13 cellular contexts compared by ENCODE assay signal in genomic region chr7:39838326-39838725, GRCh38.
DNase-seq lines count a peak whose midpoint lies in the region; ATAC-seq and TF ChIP-seq lines count a peak whose summit lies in the region.
"Had no signal": no experiment of that assay in that cellular context is flagged by ENCODE, and none has a peak within 500 bp of the region (broad histone marks: within the 10 kb centered on the region; RNA-seq: fewer than 3 reads in every experiment).

No MANE protein-coding gene starts in this region.

- no peak overlapping the region for H3K14ac ChIP-seq in IMR-90 (replicated peaks; ENCODE audit: low read depth, low read length)

- no peaks in the 10 kb centered on the region for H3K9me1 ChIP-seq in IMR-90 (ENCODE audit: insufficient read depth, low read length)

- H3K9me3 ChIP-seq in IMR-90 (ENCODE audit: control insufficient read depth, insufficient read depth, low read length), result no peaks in the 10 kb centered on the region
- H3K9me3 ChIP-seq: Peyer's patch had no signal

- DNase-seq in IMR-90 (peak; percentile 9), NCI-H2171 (lab: John Stamatoyannopoulos, UW) (peak; percentile 5), WTC11 (ENCODE audit: low spot score) (no peak), myocyte (ENCODE audit: low read depth) (peak; percentile 17), AG08395 (ENCODE audit: low spot score) (no peak), hippocampal formation (lab: John Stamatoyannopoulos, UW) (no peak)
- DNase-seq in activated T-cell treated with anti-CD3 and anti-CD28 coated beads, Interleukin-2, amount 50 U/mL, for 1 hour, result no peak
- DNase-seq: activated CD8-positive, alpha-beta memory T cell treated with anti-CD3 and anti-CD28 coated beads, Interleukin-2, amount 10 ng/mL, durations not matched to agents 7 days and 5 days; cortex of kidney; retina had no signal

- no peaks in the 10 kb centered on the region for H4K20me1 ChIP-seq in IMR-90 (ENCODE audit: insufficient read depth, low read length)

- POLR2A ChIA-PET in IMR-90 (lab: Charles Lee; ENCODE audit: unreplicated experiment), result no interaction called here
- POLR2A ChIA-PET in WTC11 (lab: Charles Lee), result no interaction called here

- no peak overlapping the region for H2BK15ac ChIP-seq in IMR-90 (ENCODE audit: low read depth, low read length)

- no peak overlapping the region for H2BK20ac ChIP-seq in IMR-90 (ENCODE audit: low read depth, low read length)

- H3K4me3 ChIP-seq in IMR-90 (ENCODE audit: insufficient read depth, low read depth, low read length), result no peak overlapping the region
- H3K4me3 ChIP-seq: Peyer's patch had no signal

- H2AK5ac ChIP-seq in IMR-90 (ENCODE audit: low read depth, low read length), result no peak overlapping the region

- no peak for TF ChIP-seq RAD21 in IMR-90 (IDR thresholded peaks at IDR 0.05; ENCODE audit: low read length)

- no peak overlapping the region for H4K8ac ChIP-seq in IMR-90 (ENCODE audit: low read depth in 2 of 2, low read length in 2 of 2)

- H3K9ac ChIP-seq in IMR-90 (ENCODE audit: low read depth, low read length), result no peak overlapping the region

- peaks cover 38% of the 10 kb centered on the region for H3K27me3 Mint-ChIP-seq in WTC11 (ENCODE audit: low read depth)

- H4K91ac ChIP-seq in IMR-90 (ENCODE audit: insufficient read depth, low read depth, low read length), result no peak overlapping the region

- H3K4me1 Mint-ChIP-seq in WTC11, result peaks cover 5% of the 10 kb centered on the region

- no peak overlapping the region for H2BK120ac ChIP-seq in IMR-90 (ENCODE audit: low read depth, low read length)

- H3K27ac Mint-ChIP-seq in WTC11, result no peak overlapping the region
- H3K27ac Mint-ChIP-seq: activated CD8-positive, alpha-beta memory T cell treated with anti-CD3 and anti-CD28 coated beads, Interleukin-2, amount 10 ng/mL, durations not matched to agents 7 days and 5 days; stimulated activated naive CD8-positive, alpha-beta T cell treated with anti-CD3 and anti-CD28 coated beads, Interleukin-15, Interleukin-2, amounts not matched to agents 100 ng/mL and 50 ng/mL, for 24 hours had no signal

- CTCF ChIA-PET in IMR-90 (lab: Yijun Ruan, JAX) (no interaction called here), WTC11 (lab: Charles Lee) (no interaction called here)

- no peaks in the 10 kb centered on the region for H3K4me1 ChIP-seq in IMR-90 (ENCODE audit: control insufficient read depth, insufficient read depth, low read length)

- no peak overlapping the region for H2BK5ac ChIP-seq in IMR-90 (ENCODE audit: low read depth, low read length, poor library complexity, severe bottlenecking)

- dilution Hi-C loops in IMR-90 (cut with HindIII; ENCODE audit: low sequenced_read_pairs, unreplicated experiment), result no loop called here

- H3K36me3 ChIP-seq in IMR-90 (ENCODE audit: control insufficient read depth, insufficient read depth, low read length), result no peaks in the 10 kb centered on the region
- H3K36me3 ChIP-seq: Peyer's patch had no signal

- no peak overlapping the region for H3K4ac ChIP-seq in IMR-90 (ENCODE audit: low read depth, low read length)

- no peak overlapping the region for H3K27ac ChIP-seq in IMR-90 (ENCODE audit: insufficient read depth, low read length)
- H3K27ac ChIP-seq: Peyer's patch had no signal

- TF ChIP-seq POLR2A in IMR-90 (IDR thresholded peaks at IDR 0.05; ENCODE audit: low read depth, low read length), result no peak

- in situ Hi-C loops in IMR-90 (cut with MboI; ENCODE audit: low sequenced_read_pairs), result no loop called here

- H3K4me2 ChIP-seq in IMR-90 (ENCODE audit: low read depth, low read length), result no peak overlapping the region

- peaks cover 42% of the 10 kb centered on the region for H3K27me3 ChIP-seq in IMR-90 (ENCODE audit: control insufficient read depth, insufficient read depth, low read length)
- H3K27me3 ChIP-seq: Peyer's patch had no signal

- no peak overlapping the region for H2AFZ ChIP-seq in IMR-90 (replicated peaks; ENCODE audit: low read length, poor library complexity)

- WGBS in IMR-90 (ENCODE audit: extremely low coverage in 2 of 2, insufficient read length in 1 of 2), 2 experiments, result 0% methylated on average over 3 of the region's 3 CpGs; no CpG with 5 or more reads in 1 of the 2 experiments

- H2AK9ac ChIP-seq in IMR-90 (replicated peaks; ENCODE audit: low read depth, low read length, poor library complexity), result no peak overlapping the region

- no peak overlapping the region for H3K4me3 Mint-ChIP-seq in WTC11
- H3K4me3 Mint-ChIP-seq: activated CD8-positive, alpha-beta memory T cell treated with anti-CD3 and anti-CD28 coated beads, Interleukin-2, amount 10 ng/mL, durations not matched to agents 7 days and 5 days; stimulated activated naive CD8-positive, alpha-beta T cell treated with anti-CD3 and anti-CD28 coated beads, Interleukin-15, Interleukin-2, amounts not matched to agents 100 ng/mL and 50 ng/mL, for 24 hours had no signal

- intact Hi-C loops in IMR-90 (cut with micrococcal nuclease), result no loop called here

- no peak for TF ChIP-seq CTCF in IMR-90 (conservative IDR thresholded peaks at IDR 0.05; ENCODE audit: low read depth, low read length)
- no peak for TF ChIP-seq CTCF in WTC11 (IDR thresholded peaks at IDR 0.05)

- H3K36me3 Mint-ChIP-seq in WTC11, result no peaks in the 10 kb centered on the region
- H3K36me3 Mint-ChIP-seq: activated CD8-positive, alpha-beta memory T cell treated with anti-CD3 and anti-CD28 coated beads, Interleukin-2, amount 10 ng/mL, durations not matched to agents 7 days and 5 days had no signal

- peaks cover 4% of the 10 kb centered on the region; the same call in 1 of the 2 replicates for H3K9me3 Mint-ChIP-seq in WTC11
- H3K9me3 Mint-ChIP-seq: stimulated activated naive CD8-positive, alpha-beta T cell treated with anti-CD3 and anti-CD28 coated beads, Interleukin-15, Interleukin-2, amounts not matched to agents 100 ng/mL and 50 ng/mL, for 24 hours had no signal

- H4K5ac ChIP-seq in IMR-90 (ENCODE audit: low read depth, low read length), result no peak overlapping the region

- no TSS peak for BruUV-seq in IMR-90 (replicated peaks; lab: Mats Ljungman, UMichigan)

- H3K56ac ChIP-seq in IMR-90 (ENCODE audit: extremely low read depth, insufficient read depth, low read length), result no peak overlapping the region

- no peak for ATAC-seq in IMR-90 (ENCODE audit: low read depth)
- no peak for ATAC-seq in WTC11
- ATAC-seq in GM19324 (IDR thresholded peaks at IDR 0.05; ENCODE audit: low FRiP score, unreplicated experiment), result no peak
- ATAC-seq: activated CD8-positive, alpha-beta memory T cell treated with anti-CD3 and anti-CD28 coated beads, Interleukin-2, amount 10 ng/mL, durations not matched to agents 7 days and 5 days had no signal

- H3K18ac ChIP-seq in IMR-90 (ENCODE audit: low read depth, low read length), result no peak overlapping the region

- no peaks in the 10 kb centered on the region for H3K79me1 ChIP-seq in IMR-90 (ENCODE audit: low read depth in 1 of 2, low read length in 2 of 2)

- H3K23ac ChIP-seq in IMR-90 (ENCODE audit: low read depth, low read length), result no peak overlapping the region

TF ChIP-seq in IMR-90, 13 proteins besides CTCF, POLR2A, EP300 and RAD21 (continues in another document):
- TF ChIP-seq USF2 (IDR thresholded peaks at IDR 0.05; ENCODE audit: low read depth, low read length) (no peak), CEBPB (IDR thresholded peaks at IDR 0.05; ENCODE audit: low read depth, low read length) (no peak), MAZ (IDR thresholded peaks at IDR 0.05; ENCODE audit: borderline replicate concordance, low read depth, low read length) (no peak), ELK1 (IDR thresholded peaks at IDR 0.05; ENCODE audit: borderline replicate concordance, low read depth, low read length) (no peak), MAFK (IDR thresholded peaks at IDR 0.05; ENCODE audit: low read depth, low read length) (no peak)

TF ChIP-seq in WTC11, 78 proteins besides CTCF, POLR2A, EP300 and RAD21:
- TF ChIP-seq ZNF232 (CRISPR knock-in tag; IDR thresholded peaks at IDR 0.05) (no peak), CREB1 (CRISPR knock-in tag; IDR thresholded peaks at IDR 0.05) (no peak), ZNF121 (CRISPR knock-in tag; IDR thresholded peaks at IDR 0.05) (peak; percentile 46; the same call in 1 of the 2 replicates)

Comparison
In these comparisons a context has a peak if more than half of its experiments do, and no peak if none do; other contexts are left out.
1. DNase-seq: peak in IMR-90 (single experiment), NCI-H2171 (single experiment) and myocyte (single experiment); none in WTC11 (single experiment), AG08395 (single experiment), activated T-cell treated with anti-CD3 and anti-CD28 coated beads, Interleukin-2, amount 50 U/mL, for 1 hour (single experiment) and hippocampal formation (0 of 2).